ENCODE assay signal across 8 cellular contexts in genomic region chr22:42615092-42615859, GRCh38. TPM values are rescaled to one million over a fixed set of nuclear protein-coding genes. Genes with fewer than 3 reads are reported as not detected.
A peak's percentile ranks its signal among the peaks of the same experiment; 100 is the strongest.
DNase-seq lines count a peak whose midpoint lies in the region; ATAC-seq and TF ChIP-seq lines count a peak whose summit lies in the region.

No MANE protein-coding gene starts in this region.

- H3K4me3 Mint-ChIP-seq in activated T-helper 1 cell treated with anti-CD3 and anti-CD28 coated beads, Interleukin-12 subunit alpha, Interleukin-12 subunit beta, Interleukin-2, Interleukin-4 antibody, amounts not matched to agents 30 ng/mL and 10 ng/mL and 1 ng/mL, durations not matched to agents 14 hours and 24 hours and 36 hours, result peak overlapping the region; percentile 92
- peak overlapping the region; percentile 99 for H3K4me3 Mint-ChIP-seq in natural killer cell treated with Interleukin-12 subunit alpha and Interleukin-12 subunit beta and Interleukin-15 and Interleukin-18, amount 100 ng/mL, for 72 hours

- peak overlapping the region; percentile 96 for H3K9ac ChIP-seq in fibroblast of lung (ENCODE audit: insufficient read depth, low read length)

- no peaks in the 10 kb centered on the region for H4K20me1 ChIP-seq in fibroblast of lung (ENCODE audit: control insufficient read depth, extremely low read depth, insufficient read depth, low read length)

- peaks cover 30% of the 10 kb centered on the region for H3K4me1 Mint-ChIP-seq in activated T-helper 1 cell treated with anti-CD3 and anti-CD28 coated beads, Interleukin-12 subunit alpha, Interleukin-12 subunit beta, Interleukin-2, Interleukin-4 antibody, amounts not matched to agents 30 ng/mL and 10 ng/mL and 1 ng/mL, durations not matched to agents 14 hours and 24 hours and 36 hours (ENCODE audit: low read depth)
- H3K4me1 Mint-ChIP-seq in natural killer cell treated with Interleukin-12 subunit alpha and Interleukin-12 subunit beta and Interleukin-15 and Interleukin-18, amount 100 ng/mL, for 72 hours (ENCODE audit: low read depth in 2 of 2), result peaks cover 42 to 47% of the 10 kb centered on the region in 2 donors

- TF ChIP-seq CTCF in Peyer's patch (IDR thresholded peaks at IDR 0.05), result peak in 2 of 6 experiments; percentile 13 to 18
- no peak for TF ChIP-seq CTCF in fibroblast of lung (conservative IDR thresholded peaks at IDR 0.05 in 1 of 2, IDR thresholded peaks at IDR 0.05 in 1 of 2; ENCODE audit: low read depth in 1 of 2, low read length in 2 of 2)

- TF ChIP-seq POLR2A in Peyer's patch (IDR thresholded peaks at IDR 0.05), result peak; percentile 90 to 99

- H3K27ac ChIP-seq in Peyer's patch, result peak overlapping the region; percentile 93 to 98 (median 97)
- peak overlapping the region; percentile 97 for H3K27ac ChIP-seq in fibroblast of lung (ENCODE audit: insufficient read depth, low read length)

- no peak overlapping the region for H2AFZ ChIP-seq in fibroblast of lung (ENCODE audit: low read length)

- no peaks in the 10 kb centered on the region for H3K9me3 Mint-ChIP-seq in activated T-helper 1 cell treated with anti-CD3 and anti-CD28 coated beads, Interleukin-12 subunit alpha, Interleukin-12 subunit beta, Interleukin-2, Interleukin-4 antibody, amounts not matched to agents 30 ng/mL and 10 ng/mL and 1 ng/mL, durations not matched to agents 14 hours and 24 hours and 36 hours
- no peaks in the 10 kb centered on the region for H3K9me3 Mint-ChIP-seq in natural killer cell treated with Interleukin-12 subunit alpha and Interleukin-12 subunit beta and Interleukin-15 and Interleukin-18, amount 100 ng/mL, for 72 hours

- peak overlapping the region; percentile 98 for H3K27ac Mint-ChIP-seq in activated T-helper 1 cell treated with anti-CD3 and anti-CD28 coated beads, Interleukin-12 subunit alpha, Interleukin-12 subunit beta, Interleukin-2, Interleukin-4 antibody, amounts not matched to agents 30 ng/mL and 10 ng/mL and 1 ng/mL, durations not matched to agents 14 hours and 24 hours and 36 hours
- peak overlapping the region; percentile 100 for H3K27ac Mint-ChIP-seq in natural killer cell treated with Interleukin-12 subunit alpha and Interleukin-12 subunit beta and Interleukin-15 and Interleukin-18, amount 100 ng/mL, for 72 hours

- H3K4me1 ChIP-seq in Peyer's patch (peaks cover 4 to 42% (median 13%) of the 10 kb centered on the region in 4 donors), fibroblast of lung (ENCODE audit: control insufficient read depth, extremely low read depth, insufficient read depth, low read length) (peaks cover 20% of the 10 kb centered on the region)

- ATAC-seq in GM21723 (IDR thresholded peaks at IDR 0.05; ENCODE audit: unreplicated experiment), result peak; percentile 57
- peak; percentile 85 for ATAC-seq in natural killer cell treated with Interleukin-12 subunit alpha and Interleukin-12 subunit beta and Interleukin-15 and Interleukin-18, amount 100 ng/mL, for 72 hours

- H3K36me3 ChIP-seq in Peyer's patch, result peaks cover 0 to 14% (median 0%) of the 10 kb centered on the region in 3 donors
- H3K36me3 ChIP-seq in fibroblast of lung (ENCODE audit: control insufficient read depth, insufficient read depth, low read length), result peaks cover 8% of the 10 kb centered on the region

- H3K79me2 ChIP-seq in fibroblast of lung (ENCODE audit: control insufficient read depth, insufficient read depth, low read length), result peaks cover 38% of the 10 kb centered on the region

- peak overlapping the region; percentile 46 for H3K4me2 ChIP-seq in fibroblast of lung (ENCODE audit: extremely low read depth, insufficient read depth, low read length)

- no peaks in the 10 kb centered on the region for H3K27me3 Mint-ChIP-seq in activated T-helper 1 cell treated with anti-CD3 and anti-CD28 coated beads, Interleukin-12 subunit alpha, Interleukin-12 subunit beta, Interleukin-2, Interleukin-4 antibody, amounts not matched to agents 30 ng/mL and 10 ng/mL and 1 ng/mL, durations not matched to agents 14 hours and 24 hours and 36 hours (ENCODE audit: insufficient read depth)
- no peaks in the 10 kb centered on the region for H3K27me3 Mint-ChIP-seq in natural killer cell treated with Interleukin-12 subunit alpha and Interleukin-12 subunit beta and Interleukin-15 and Interleukin-18, amount 100 ng/mL, for 72 hours

- H3K9me3 ChIP-seq in Peyer's patch (no peaks in the 10 kb centered on the region), fibroblast of lung (ENCODE audit: control insufficient read depth, insufficient read depth, low read depth, low read length) (no peaks in the 10 kb centered on the region)

- H3K27me3 ChIP-seq in Peyer's patch (no peaks in the 10 kb centered on the region), fibroblast of lung (ENCODE audit: control insufficient read depth, insufficient read depth, low read length) (no peaks in the 10 kb centered on the region)

- DNase-seq in DMS79 (lab: John Stamatoyannopoulos, UW) (peak; percentile 89), KG1 (lab: John Stamatoyannopoulos, UW) (peak; percentile 92), Peyer's patch (peak; percentile 80 to 95 (median 89)), fibroblast of lung (ENCODE audit: low read depth in 2 of 2) (peak; percentile 99 to 100)
- DNase-seq in activated T-helper 1 cell treated with anti-CD3 and anti-CD28 coated beads, Interleukin-12 subunit alpha, Interleukin-12 subunit beta, Interleukin-2, Interleukin-4 antibody, amounts not matched to agents 30 ng/mL and 10 ng/mL and 1 ng/mL, durations not matched to agents 14 hours and 24 hours and 36 hours (ENCODE audit: low spot score), result peak; percentile 89
- peak; percentile 92 for DNase-seq in natural killer cell treated with Interleukin-12 subunit alpha and Interleukin-12 subunit beta and Interleukin-15 and Interleukin-18, amount 100 ng/mL, for 72 hours (ENCODE audit: low spot score)
- peak; percentile 89 for DNase-seq in stimulated activated naive CD4-positive, alpha-beta T cell treated with Interleukin-2 at 50 U/mL for 16 hours (lab: John Stamatoyannopoulos, UW)

- intact Hi-C loops in activated T-helper 1 cell treated with anti-CD3 and anti-CD28 coated beads, Interleukin-12 subunit alpha, Interleukin-12 subunit beta, Interleukin-2, Interleukin-4 antibody, amounts not matched to agents 30 ng/mL and 10 ng/mL and 1 ng/mL, durations not matched to agents 14 hours and 24 hours and 36 hours (cut with micrococcal nuclease), result loop anchor here (1.0 to 2.0 kb wide), 7 partner anchors 33 to 544 kb away; partner anchors contain the start of genes CYB5R3, NAGA, NDUFA6 and PACSIN2

- H3K4me3 ChIP-seq in Peyer's patch, result peak overlapping the region; percentile 73 to 89 (median 82)
- H3K4me3 ChIP-seq in fibroblast of lung (replicated peaks in 1 of 4; ENCODE audit: control extremely low read depth in 1 of 4, insufficient read depth in 1 of 4, low read depth in 3 of 4, low read length in 4 of 4), result peak overlapping the region in 3 of 4 experiments; percentile 46 to 82 (median 66)

- H3K36me3 Mint-ChIP-seq in activated T-helper 1 cell treated with anti-CD3 and anti-CD28 coated beads, Interleukin-12 subunit alpha, Interleukin-12 subunit beta, Interleukin-2, Interleukin-4 antibody, amounts not matched to agents 30 ng/mL and 10 ng/mL and 1 ng/mL, durations not matched to agents 14 hours and 24 hours and 36 hours (ENCODE audit: low read depth), result peaks cover 19% of the 10 kb centered on the region
- H3K36me3 Mint-ChIP-seq in natural killer cell treated with Interleukin-12 subunit alpha and Interleukin-12 subunit beta and Interleukin-15 and Interleukin-18, amount 100 ng/mL, for 72 hours, result peaks cover 10% of the 10 kb centered on the region

RNA-seq across cellular contexts. Expression of gene POLDIP3, which starts 0.6 kb away (rescaled TPM):
- total RNA-seq in Peyer's patch (10 to 100 TPM; 30.3 to 42.9 (median 38.0) TPM), fibroblast of lung (24.1 and 31.0 TPM in 2 replicates)
- 77.9 and 87.2 TPM in 2 replicates for total RNA-seq in activated T-helper 1 cell treated with anti-CD3 and anti-CD28 coated beads, Interleukin-12 subunit alpha, Interleukin-12 subunit beta, Interleukin-2, Interleukin-4 antibody, amounts not matched to agents 30 ng/mL and 10 ng/mL and 1 ng/mL, durations not matched to agents 14 hours and 24 hours and 36 hours
- polyA plus RNA-seq in fibroblast of lung, result 28.2 and 38.6 TPM in 2 replicates
- polyA plus RNA-seq in fibroblast of lung (2012), result 42.1 and 51.2 TPM in 2 replicates
- polyA minus RNA-seq in fibroblast of lung (ENCODE audit: low replicate concordance), result 44.9 and 57.2 TPM in 2 replicates
- total RNA-seq in natural killer cell treated with Interleukin-12 subunit alpha and Interleukin-12 subunit beta and Interleukin-15 and Interleukin-18, amount 100 ng/mL, for 72 hours, result 10 to 100 TPM; 61.6 to 78.9 TPM

RNA-seq across cellular contexts. Expression of gene ATP5MGL, which starts 25.1 kb away (rescaled TPM):
- total RNA-seq in Peyer's patch (not detected), fibroblast of lung (0.51 and 0.66 TPM in 2 replicates)
- 0.49 TPM in 1 of 2 replicates, not detected in the other for total RNA-seq in activated T-helper 1 cell treated with anti-CD3 and anti-CD28 coated beads, Interleukin-12 subunit alpha, Interleukin-12 subunit beta, Interleukin-2, Interleukin-4 antibody, amounts not matched to agents 30 ng/mL and 10 ng/mL and 1 ng/mL, durations not matched to agents 14 hours and 24 hours and 36 hours
- 0.08 and 0.11 TPM in 2 replicates for polyA plus RNA-seq in fibroblast of lung
- not detected in 2 replicates for polyA plus RNA-seq in fibroblast of lung (2012)
- not detected in 2 replicates for polyA minus RNA-seq in fibroblast of lung (ENCODE audit: low replicate concordance)
- 1 to 10 TPM in 1 of 2 donors, under 1 TPM in 1; 0.62 to 1.1 TPM for total RNA-seq in natural killer cell treated with Interleukin-12 subunit alpha and Interleukin-12 subunit beta and Interleukin-15 and Interleukin-18, amount 100 ng/mL, for 72 hours

RNA-seq across cellular contexts. Expression of gene CYB5R3, which starts 33.9 kb away (rescaled TPM):
- total RNA-seq in Peyer's patch, result 100 to 1,000 TPM in 2 of 4 donors, 10 to 100 TPM in 2; 59.4 to 147 (median 117) TPM
- total RNA-seq in activated T-helper 1 cell treated with anti-CD3 and anti-CD28 coated beads, Interleukin-12 subunit alpha, Interleukin-12 subunit beta, Interleukin-2, Interleukin-4 antibody, amounts not matched to agents 30 ng/mL and 10 ng/mL and 1 ng/mL, durations not matched to agents 14 hours and 24 hours and 36 hours, result 69.8 and 75.1 TPM in 2 replicates
- total RNA-seq in fibroblast of lung, result 36.5 and 82.1 TPM in 2 replicates
- polyA plus RNA-seq in fibroblast of lung, result 234 and 298 TPM in 2 replicates
- polyA plus RNA-seq in fibroblast of lung (2012), result 321 and 443 TPM in 2 replicates
- 361 and 617 TPM in 2 replicates for polyA minus RNA-seq in fibroblast of lung (ENCODE audit: low replicate concordance)
- total RNA-seq in natural killer cell treated with Interleukin-12 subunit alpha and Interleukin-12 subunit beta and Interleukin-15 and Interleukin-18, amount 100 ng/mL, for 72 hours, result 10 to 100 TPM; 79.6 to 96.7 TPM

Comparison
In these comparisons a context has a peak if more than half of its experiments do, and no peak if none do; other contexts are left out.
1. Peak in every context shown above with its lines: DNase-seq, ATAC-seq, H3K4me3 ChIP-seq and H3K27ac ChIP-seq.